ENCODE assay signal across 25 cellular contexts in the genomic region with DNA sequence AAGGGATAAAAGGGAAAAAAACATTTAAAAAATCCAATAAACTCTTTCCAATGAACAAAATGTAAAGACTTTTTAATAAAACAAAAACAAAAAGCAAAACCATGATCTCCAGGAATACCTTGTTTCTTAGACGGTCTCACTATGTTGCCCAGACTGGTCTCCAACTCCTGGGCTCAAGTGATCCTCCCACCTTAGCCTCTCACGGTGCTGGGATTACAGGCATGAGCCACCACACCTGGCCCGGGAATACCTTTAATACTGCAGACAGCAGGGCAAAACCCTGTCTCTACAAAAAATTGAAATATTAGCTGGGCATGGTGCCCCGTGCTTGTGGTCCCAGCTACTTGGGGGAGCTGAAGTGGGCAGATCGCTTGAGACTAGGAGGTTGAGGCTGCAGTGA. TPM values are rescaled to one million over a fixed set of nuclear protein-coding genes. Genes with fewer than 3 reads are reported as not detected.
DNase-seq lines count a peak whose midpoint lies in the region; ATAC-seq, FAIRE-seq and TF ChIP-seq lines count a peak whose summit lies in the region.
"Had no signal": no experiment of that assay in that cellular context is flagged by ENCODE, and none has a peak within 500 bp of the region (broad histone marks: within the 10 kb centered on the region; RNA-seq: fewer than 3 reads in every experiment).

No MANE protein-coding gene starts in this region.

- peaks cover 98% of the 10 kb centered on the region for H3K79me2 ChIP-seq in HCT116 (ENCODE audit: insufficient read depth, low read length)
- peaks cover 90% of the 10 kb centered on the region for H3K79me2 ChIP-seq in keratinocyte (ENCODE audit: control insufficient read depth, insufficient read depth, low read length)
- no peaks in the 10 kb centered on the region for H3K79me2 ChIP-seq in trophoblast cell (ENCODE audit: control insufficient read depth, insufficient read depth, low read length, poor library complexity)

- H3K23ac ChIP-seq in trophoblast cell (ENCODE audit: low read length), result no peak overlapping the region

- H3K9ac ChIP-seq in HCT116 (ENCODE audit: low read length) (no peak overlapping the region), keratinocyte (ENCODE audit: control insufficient read depth, extremely low read depth, insufficient read depth, low read length) (no peak overlapping the region), trophoblast cell (ENCODE audit: low read length) (no peak overlapping the region)
- H3K9ac ChIP-seq: SK-N-SH had no signal

- no peak for FAIRE-seq in keratinocyte (lab: Jason Lieb, UNC)

- peaks cover 0 to 8% of the 10 kb centered on the region in 2 experiments; a peak in 2 of 4 replicates for H3K36me3 ChIP-seq in HCT116 (ENCODE audit: control insufficient read depth in 1 of 2, insufficient read depth in 2 of 2, low read length in 2 of 2)
- H3K36me3 ChIP-seq in RWPE2 (ENCODE audit: low read depth), result 0 out of 2 replicates have a peak, but pooled peaks cover 4% of the 10 kb centered on the region
- no peaks in the 10 kb centered on the region for H3K36me3 ChIP-seq in keratinocyte (ENCODE audit: control insufficient read depth in 2 of 2, extremely low read depth in 1 of 2, insufficient read depth in 2 of 2, low read length in 2 of 2)
- no peaks in the 10 kb centered on the region for H3K36me3 ChIP-seq in trophoblast cell (ENCODE audit: control insufficient read depth in 1 of 2, insufficient read depth in 2 of 2, low read length in 2 of 2)
- H3K36me3 ChIP-seq: BE2C, Peyer's patch had no signal

- CTCF ChIA-PET in HCT116 (lab: Charles Lee), result no interaction called here

- no peak for DNase-seq in HCT116 (ENCODE audit: low read depth, low spot score)
- no peak for DNase-seq in RWPE2 (ENCODE audit: low spot score)
- no peak for DNase-seq in keratinocyte (ENCODE audit: low read depth, low spot score)
- DNase-seq in trophoblast cell, result no peak
- DNase-seq in midbrain (lab: John Stamatoyannopoulos, UW), result no peak
- no peak for DNase-seq in NCI-H1930 (lab: John Stamatoyannopoulos, UW)
- DNase-seq: 8988T, ACHN, BE2C, DMS153, DND-41, IMR-90, KG1, NCI-H1048, NCI-H1417 treated with DMSO at 0.1 percent for 48 hours, NCI-H1694 treated with DMSO at 0.1 percent for 48 hours, NCI-H2081 treated with DMSO at 0.1 percent for 48 hours, NCI-H2171, NCI-H226, NCI-H510A, NCI-H69, OCI-M1, Peyer's patch, SK-N-SH had no signal

- H3K9me3 ChIP-seq in HCT116 (ENCODE audit: control insufficient read depth in 1 of 2, insufficient read depth in 1 of 2, low read depth in 1 of 2, low read length in 2 of 2) (no peaks in the 10 kb centered on the region), RWPE2 (ENCODE audit: severe bottlenecking) (no peaks in the 10 kb centered on the region), keratinocyte (ENCODE audit: control insufficient read depth, low read depth, low read length) (no peaks in the 10 kb centered on the region), trophoblast cell (ENCODE audit: insufficient read depth, low read depth, low read length) (no peaks in the 10 kb centered on the region)
- H3K9me3 ChIP-seq: BE2C, Peyer's patch, SK-N-SH had no signal

- no peak for TF ChIP-seq RAD21 in HCT116 (IDR thresholded peaks at IDR 0.05; ENCODE audit: low read depth)

- POLR2A ChIA-PET in HCT116 (lab: Charles Lee), result interaction anchor here (1.2 kb wide), 1 partner anchor 9 kb away, joined by 3 read pairs; no protein-coding TSS in a partner anchor

- dilution Hi-C loops in keratinocyte (cut with MboI; ENCODE audit: extremely low pct_ligation_motif_present, low sequenced_read_pairs), result no loop called here

- no peak overlapping the region for H3K18ac ChIP-seq in trophoblast cell (ENCODE audit: low read length)

- no peaks in the 10 kb centered on the region for H3K9me1 ChIP-seq in keratinocyte (ENCODE audit: control insufficient read depth, extremely low read depth, insufficient read depth, low read length)

- no peak overlapping the region for H2BK12ac ChIP-seq in trophoblast cell (ENCODE audit: low read length)

- intact Hi-C loops in HCT116 (cut with micrococcal nuclease), result no loop called here

- H2AFZ ChIP-seq in HCT116 (ENCODE audit: low read depth, low read length, poor library complexity, severe bottlenecking), result no peak overlapping the region
- no peak overlapping the region for H2AFZ ChIP-seq in keratinocyte (ENCODE audit: control insufficient read depth, low read length)
- no peak overlapping the region for H2AFZ ChIP-seq in trophoblast cell (ENCODE audit: insufficient read depth, low read length, poor library complexity)

- peak overlapping the region; percentile 64 for H3K4ac ChIP-seq in trophoblast cell (ENCODE audit: low read depth, low read length)

- H2BK120ac ChIP-seq in trophoblast cell (ENCODE audit: insufficient read depth, low read length, poor library complexity), result no peak overlapping the region

- no peak overlapping the region for H2AK5ac ChIP-seq in trophoblast cell (ENCODE audit: low read length)

- H3K4me3 ChIP-seq in HCT116 (replicated peaks in 1 of 2; ENCODE audit: low read depth in 1 of 2, low read length in 2 of 2) (no peak overlapping the region), RWPE2 (ENCODE audit: severe bottlenecking) (peak overlapping the region; percentile 15), keratinocyte (ENCODE audit: control insufficient read depth in 2 of 3, extremely low read depth in 1 of 3, insufficient read depth in 2 of 3, low read depth in 1 of 3, low read length in 3 of 3) (peak overlapping the region in 2 of 3 experiments; percentile 36 to 39), trophoblast cell (ENCODE audit: low read depth, low read length) (no peak overlapping the region)

- no CpG with 5 or more reads among the region's 5 CpGs for WGBS in trophoblast cell (ENCODE audit: extremely low coverage, insufficient coverage, insufficient read length)

- H4K12ac ChIP-seq in trophoblast cell (ENCODE audit: low read depth, low read length), result peak overlapping the region; percentile 12

- H3K4me1 ChIP-seq in HCT116 (ENCODE audit: control insufficient read depth in 1 of 2, insufficient read depth in 2 of 2, low read length in 2 of 2), result peaks cover 71 to 97% of the 10 kb centered on the region in 2 experiments
- H3K4me1 ChIP-seq in RWPE2 (ENCODE audit: insufficient read depth, poor library complexity, severe bottlenecking), result peaks cover 80% of the 10 kb centered on the region
- H3K4me1 ChIP-seq in keratinocyte (ENCODE audit: control insufficient read depth, extremely low read depth, insufficient read depth, low read length), result peaks cover 60% of the 10 kb centered on the region
- H3K4me1 ChIP-seq in trophoblast cell (ENCODE audit: control insufficient read depth in 1 of 2, insufficient read depth in 2 of 2, low read length in 2 of 2), result peaks cover 0 to 3% of the 10 kb centered on the region in 2 experiments
- H3K4me1 ChIP-seq: BE2C had no signal

- H3K4me2 ChIP-seq in HCT116 (ENCODE audit: low read length), result peak overlapping the region; percentile 20
- peak overlapping the region; percentile 93 for H3K4me2 ChIP-seq in keratinocyte (ENCODE audit: control insufficient read depth, extremely low read depth, insufficient read depth, low read depth, low read length)
- no peak overlapping the region for H3K4me2 ChIP-seq in trophoblast cell (ENCODE audit: low read length)
- H3K4me2 ChIP-seq: SK-N-SH had no signal

- ATAC-seq in HCT116 (no peak), RWPE2 (ENCODE audit: low read depth) (peak; percentile 43), GM18858 (IDR thresholded peaks at IDR 0.05; ENCODE audit: unreplicated experiment) (no peak)

- H3K27ac ChIP-seq in HCT116 (ENCODE audit: low read depth, low read length), result no peak overlapping the region
- peak overlapping the region; percentile 85 for H3K27ac ChIP-seq in RWPE2 (ENCODE audit: poor library complexity, severe bottlenecking)
- peak overlapping the region; percentile 60 for H3K27ac ChIP-seq in keratinocyte (ENCODE audit: control insufficient read depth, insufficient read depth, low read length)
- H3K27ac ChIP-seq in trophoblast cell (ENCODE audit: low read depth, low read length), result no peak overlapping the region

- no peak overlapping the region for H4K8ac ChIP-seq in trophoblast cell (ENCODE audit: low read depth, low read length)

- no peak for TF ChIP-seq POLR2A in HCT116 (IDR thresholded peaks at IDR 0.05; ENCODE audit: borderline replicate concordance, extremely low read depth, insufficient read depth, insufficient read length)

- no peak overlapping the region for H2BK5ac ChIP-seq in trophoblast cell (ENCODE audit: low read depth, low read length, poor library complexity)

- no peaks in the 10 kb centered on the region for H4K20me1 ChIP-seq in HCT116 (ENCODE audit: insufficient read depth)
- no peaks in the 10 kb centered on the region for H4K20me1 ChIP-seq in keratinocyte (ENCODE audit: control insufficient read depth, extremely low read depth, insufficient read depth, low read length)

- no peak overlapping the region for H3K14ac ChIP-seq in trophoblast cell (ENCODE audit: low read length)

- TF ChIP-seq CTCF in HCT116 (IDR thresholded peaks at IDR 0.05 in 2 of 3, conservative IDR thresholded peaks at IDR 0.05 in 1 of 3; ENCODE audit: borderline replicate concordance in 1 of 3, insufficient read depth in 1 of 3, low read depth in 2 of 3, low read length in 2 of 3), result no peak
- TF ChIP-seq CTCF in RWPE2 (IDR thresholded peaks at IDR 0.05; ENCODE audit: poor library complexity, severe bottlenecking), result no peak
- TF ChIP-seq CTCF in keratinocyte (optimal IDR thresholded peaks at IDR 0.05 in 1 of 3, IDR thresholded peaks at IDR 0.05 in 1 of 3, conservative IDR thresholded peaks at IDR 0.05 in 1 of 3; ENCODE audit: extremely low read depth in 1 of 3, insufficient read depth in 2 of 3, low read length in 3 of 3), result no peak

- RAD21 ChIA-PET in HCT116 (lab: Charles Lee; ENCODE audit: low non-redundant PET in 1 of 2, low total read pairs in 2 of 2, uncharacterized antibody in 2 of 2, unreplicated experiment in 2 of 2), result no interaction called here

- no peaks in the 10 kb centered on the region for H3K9me2 ChIP-seq in HCT116 (ENCODE audit: insufficient read depth)
- H3K9me2 ChIP-seq: SK-N-SH had no signal

- H3K79me1 ChIP-seq in trophoblast cell (ENCODE audit: low read length), result no peaks in the 10 kb centered on the region

- BruUV-seq in HCT116 (replicated peaks; lab: Mats Ljungman, UMichigan), result no TSS peak

- H3K27me3 ChIP-seq in HCT116 (ENCODE audit: insufficient read depth, low read length) (no peaks in the 10 kb centered on the region), RWPE2 (ENCODE audit: insufficient read depth, poor library complexity, severe bottlenecking) (no peaks in the 10 kb centered on the region), keratinocyte (ENCODE audit: control insufficient read depth, extremely low read depth, insufficient read depth, low read length) (no peaks in the 10 kb centered on the region), trophoblast cell (ENCODE audit: insufficient read depth, low read length) (no peaks in the 10 kb centered on the region)
- H3K27me3 ChIP-seq: Peyer's patch had no signal

- peak overlapping the region; percentile 37 for H4K91ac ChIP-seq in trophoblast cell (ENCODE audit: low read depth, low read length)

RNA-seq across cellular contexts. Expression of a gene that starts 7.9 kb away (rescaled TPM):
- 42.2 TPM for total RNA-seq in HCT116 (2021; ENCODE audit: unreplicated experiment)
- polyA plus RNA-seq in HCT116 (2012), result 21.7 and 27.6 TPM in 2 replicates
- polyA plus RNA-seq in keratinocyte, result 5.3 to 16.4 TPM (median 15.0 TPM) in 3 replicates
- 6.5 TPM for polyA plus RNA-seq in keratinocyte (2011; ENCODE audit: low read depth)
- polyA plus RNA-seq in keratinocyte (2011; cell fraction: cytosol; rRNA removed), result 7.6 and 9.6 TPM in 2 replicates
- polyA plus RNA-seq in keratinocyte (2011; cell fraction: nucleus; rRNA removed), result 36.2 and 39.0 TPM in 2 replicates
- 8.3 and 16.0 TPM in 2 replicates for polyA plus RNA-seq in keratinocyte (2012; ENCODE audit: low replicate concordance)
- polyA minus RNA-seq in keratinocyte, result 8.0 to 23.8 TPM (median 16.6 TPM) in 3 replicates
- 2.7 TPM for polyA minus RNA-seq in keratinocyte (2011; cell fraction: cytosol; rRNA and poly(A)+ RNA removed)
- 21.7 and 32.8 TPM in 2 replicates for polyA minus RNA-seq in keratinocyte (2011; cell fraction: nucleus; rRNA and poly(A)+ RNA removed)
- 3.6 and 3.8 TPM in 2 replicates for polyA plus RNA-seq in trophoblast cell (2013)
- polyA plus RNA-seq: IMR-90, SK-N-SH had no signal

RNA-seq across cellular contexts. Expression of a gene that starts 57.4 kb away (rescaled TPM):
- 118 TPM for total RNA-seq in HCT116 (2021; ENCODE audit: unreplicated experiment)
- polyA plus RNA-seq in HCT116 (2012), result 121 and 141 TPM in 2 replicates
- polyA plus RNA-seq in keratinocyte, result 107 to 206 TPM (median 161 TPM) in 3 replicates
- polyA plus RNA-seq in keratinocyte (2011; ENCODE audit: low read depth), result 113 TPM
- polyA plus RNA-seq in keratinocyte (2011; cell fraction: cytosol; rRNA removed), result 99.9 and 137 TPM in 2 replicates
- polyA plus RNA-seq in keratinocyte (2011; cell fraction: nucleus; rRNA removed), result 65.9 and 75.0 TPM in 2 replicates
- 90.7 and 125 TPM in 2 replicates for polyA plus RNA-seq in keratinocyte (2012; ENCODE audit: low replicate concordance)
- 28.7 to 77.6 TPM (median 57.7 TPM) in 3 replicates for polyA minus RNA-seq in keratinocyte
- 36.6 TPM for polyA minus RNA-seq in keratinocyte (2011; cell fraction: cytosol; rRNA and poly(A)+ RNA removed)
- polyA minus RNA-seq in keratinocyte (2011; cell fraction: nucleus; rRNA and poly(A)+ RNA removed), result 11.6 and 18.3 TPM in 2 replicates
- 63.5 and 64.6 TPM in 2 replicates for polyA plus RNA-seq in trophoblast cell (2013)

Comparison
In these comparisons a context has a peak if more than half of its experiments do, and no peak if none do; other contexts are left out.
1. H3K27ac ChIP-seq: peak in RWPE2 (single experiment) and keratinocyte (single experiment); none in HCT116 (single experiment) and trophoblast cell (single experiment).
2. H3K4me3 ChIP-seq: peak in RWPE2 (single experiment) and keratinocyte (2 of 3); none in HCT116 (0 of 2) and trophoblast cell (single experiment).